1 cellular context compared by ENCODE assay signal in the genomic region with DNA sequence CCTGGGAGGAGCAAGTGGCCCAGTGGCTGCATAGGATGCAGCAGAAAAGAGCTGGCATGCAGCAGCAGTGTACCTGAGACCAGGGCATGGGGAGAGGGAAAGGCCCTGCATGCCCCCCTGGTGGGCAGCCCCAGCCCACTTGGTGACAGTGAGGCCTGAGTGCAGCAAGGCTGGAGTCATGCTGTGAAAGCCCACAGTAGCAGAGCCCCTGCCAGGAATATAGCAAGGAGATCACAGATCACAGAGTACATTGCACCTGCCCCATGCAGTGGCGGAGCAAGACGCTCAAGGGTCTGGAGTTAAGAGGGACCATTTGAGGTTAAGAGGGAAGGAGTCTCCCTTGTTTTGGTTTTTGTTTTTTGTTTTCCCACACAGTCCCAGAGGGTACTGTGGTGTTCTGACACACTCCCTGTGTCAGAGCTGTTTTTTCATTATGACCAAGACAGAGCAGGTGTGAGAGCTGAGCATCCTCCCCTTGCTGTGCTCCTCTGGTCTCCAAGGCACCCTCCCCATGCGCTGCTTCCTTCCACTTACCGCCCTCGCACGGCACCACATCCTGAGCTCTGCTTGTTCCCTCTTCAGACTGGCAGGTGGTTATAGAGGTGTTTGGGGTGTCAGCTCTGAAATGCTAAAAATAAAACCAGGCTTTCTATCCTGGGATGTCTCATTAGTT.
TF ChIP-seq lines count a peak whose summit lies in the region.

No MANE protein-coding gene starts in this region.

TF ChIP-seq in H1, 55 proteins besides CTCF, POLR2A, EP300 and RAD21:
- TF ChIP-seq, protein P1, sequence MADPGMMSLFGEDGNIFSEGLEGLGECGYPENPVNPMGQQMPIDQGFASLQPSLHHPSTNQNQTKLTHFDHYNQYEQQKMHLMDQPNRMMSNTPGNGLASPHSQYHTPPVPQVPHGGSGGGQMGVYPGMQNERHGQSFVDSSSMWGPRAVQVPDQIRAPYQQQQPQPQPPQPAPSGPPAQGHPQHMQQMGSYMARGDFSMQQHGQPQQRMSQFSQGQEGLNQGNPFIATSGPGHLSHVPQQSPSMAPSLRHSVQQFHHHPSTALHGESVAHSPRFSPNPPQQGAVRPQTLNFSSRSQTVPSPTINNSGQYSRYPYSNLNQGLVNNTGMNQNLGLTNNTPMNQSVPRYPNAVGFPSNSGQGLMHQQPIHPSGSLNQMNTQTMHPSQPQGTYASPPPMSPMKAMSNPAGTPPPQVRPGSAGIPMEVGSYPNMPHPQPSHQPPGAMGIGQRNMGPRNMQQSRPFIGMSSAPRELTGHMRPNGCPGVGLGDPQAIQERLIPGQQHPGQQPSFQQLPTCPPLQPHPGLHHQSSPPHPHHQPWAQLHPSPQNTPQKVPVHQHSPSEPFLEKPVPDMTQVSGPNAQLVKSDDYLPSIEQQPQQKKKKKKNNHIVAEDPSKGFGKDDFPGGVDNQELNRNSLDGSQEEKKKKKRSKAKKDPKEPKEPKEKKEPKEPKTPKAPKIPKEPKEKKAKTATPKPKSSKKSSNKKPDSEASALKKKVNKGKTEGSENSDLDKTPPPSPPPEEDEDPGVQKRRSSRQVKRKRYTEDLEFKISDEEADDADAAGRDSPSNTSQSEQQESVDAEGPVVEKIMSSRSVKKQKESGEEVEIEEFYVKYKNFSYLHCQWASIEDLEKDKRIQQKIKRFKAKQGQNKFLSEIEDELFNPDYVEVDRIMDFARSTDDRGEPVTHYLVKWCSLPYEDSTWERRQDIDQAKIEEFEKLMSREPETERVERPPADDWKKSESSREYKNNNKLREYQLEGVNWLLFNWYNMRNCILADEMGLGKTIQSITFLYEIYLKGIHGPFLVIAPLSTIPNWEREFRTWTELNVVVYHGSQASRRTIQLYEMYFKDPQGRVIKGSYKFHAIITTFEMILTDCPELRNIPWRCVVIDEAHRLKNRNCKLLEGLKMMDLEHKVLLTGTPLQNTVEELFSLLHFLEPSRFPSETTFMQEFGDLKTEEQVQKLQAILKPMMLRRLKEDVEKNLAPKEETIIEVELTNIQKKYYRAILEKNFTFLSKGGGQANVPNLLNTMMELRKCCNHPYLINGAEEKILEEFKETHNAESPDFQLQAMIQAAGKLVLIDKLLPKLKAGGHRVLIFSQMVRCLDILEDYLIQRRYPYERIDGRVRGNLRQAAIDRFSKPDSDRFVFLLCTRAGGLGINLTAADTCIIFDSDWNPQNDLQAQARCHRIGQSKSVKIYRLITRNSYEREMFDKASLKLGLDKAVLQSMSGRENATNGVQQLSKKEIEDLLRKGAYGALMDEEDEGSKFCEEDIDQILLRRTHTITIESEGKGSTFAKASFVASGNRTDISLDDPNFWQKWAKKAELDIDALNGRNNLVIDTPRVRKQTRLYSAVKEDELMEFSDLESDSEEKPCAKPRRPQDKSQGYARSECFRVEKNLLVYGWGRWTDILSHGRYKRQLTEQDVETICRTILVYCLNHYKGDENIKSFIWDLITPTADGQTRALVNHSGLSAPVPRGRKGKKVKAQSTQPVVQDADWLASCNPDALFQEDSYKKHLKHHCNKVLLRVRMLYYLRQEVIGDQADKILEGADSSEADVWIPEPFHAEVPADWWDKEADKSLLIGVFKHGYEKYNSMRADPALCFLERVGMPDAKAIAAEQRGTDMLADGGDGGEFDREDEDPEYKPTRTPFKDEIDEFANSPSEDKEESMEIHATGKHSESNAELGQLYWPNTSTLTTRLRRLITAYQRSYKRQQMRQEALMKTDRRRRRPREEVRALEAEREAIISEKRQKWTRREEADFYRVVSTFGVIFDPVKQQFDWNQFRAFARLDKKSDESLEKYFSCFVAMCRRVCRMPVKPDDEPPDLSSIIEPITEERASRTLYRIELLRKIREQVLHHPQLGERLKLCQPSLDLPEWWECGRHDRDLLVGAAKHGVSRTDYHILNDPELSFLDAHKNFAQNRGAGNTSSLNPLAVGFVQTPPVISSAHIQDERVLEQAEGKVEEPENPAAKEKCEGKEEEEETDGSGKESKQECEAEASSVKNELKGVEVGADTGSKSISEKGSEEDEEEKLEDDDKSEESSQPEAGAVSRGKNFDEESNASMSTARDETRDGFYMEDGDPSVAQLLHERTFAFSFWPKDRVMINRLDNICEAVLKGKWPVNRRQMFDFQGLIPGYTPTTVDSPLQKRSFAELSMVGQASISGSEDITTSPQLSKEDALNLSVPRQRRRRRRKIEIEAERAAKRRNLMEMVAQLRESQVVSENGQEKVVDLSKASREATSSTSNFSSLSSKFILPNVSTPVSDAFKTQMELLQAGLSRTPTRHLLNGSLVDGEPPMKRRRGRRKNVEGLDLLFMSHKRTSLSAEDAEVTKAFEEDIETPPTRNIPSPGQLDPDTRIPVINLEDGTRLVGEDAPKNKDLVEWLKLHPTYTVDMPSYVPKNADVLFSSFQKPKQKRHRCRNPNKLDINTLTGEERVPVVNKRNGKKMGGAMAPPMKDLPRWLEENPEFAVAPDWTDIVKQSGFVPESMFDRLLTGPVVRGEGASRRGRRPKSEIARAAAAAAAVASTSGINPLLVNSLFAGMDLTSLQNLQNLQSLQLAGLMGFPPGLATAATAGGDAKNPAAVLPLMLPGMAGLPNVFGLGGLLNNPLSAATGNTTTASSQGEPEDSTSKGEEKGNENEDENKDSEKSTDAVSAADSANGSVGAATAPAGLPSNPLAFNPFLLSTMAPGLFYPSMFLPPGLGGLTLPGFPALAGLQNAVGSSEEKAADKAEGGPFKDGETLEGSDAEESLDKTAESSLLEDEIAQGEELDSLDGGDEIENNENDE (IDR thresholded peaks at IDR 0.05; ENCODE audit: insufficient replicate concordance, low read length): no peak
- no peak for TF ChIP-seq KDM5A (IDR thresholded peaks at IDR 0.05; ENCODE audit: low read length)
- no peak for TF ChIP-seq YY1 (IDR thresholded peaks at IDR 0.05; ENCODE audit: low read depth, low read length)
- TF ChIP-seq POU5F1 (IDR thresholded peaks at IDR 0.05; ENCODE audit: low read depth, low read length): no peak
- TF ChIP-seq JUND (IDR thresholded peaks at IDR 0.05; ENCODE audit: low read length): no peak
- no peak for TF ChIP-seq SP4 (IDR thresholded peaks at IDR 0.05; ENCODE audit: low read length)
- TF ChIP-seq CBX5 (IDR thresholded peaks at IDR 0.05; ENCODE audit: low read depth, low read length): no peak
- no peak for TF ChIP-seq HDAC6 (IDR thresholded peaks at IDR 0.05; ENCODE audit: low read depth, low read length)
